In genomic region chr3:122941233-122942206, GRCh38 we compare ENCODE assay signal across 14 cellular contexts.
DNase-seq lines count a peak whose midpoint lies in the region; ATAC-seq and TF ChIP-seq lines count a peak whose summit lies in the region.
"Had no signal": no experiment of that assay in that cellular context is flagged by ENCODE, and none has a peak within 500 bp of the region (broad histone marks: within the 10 kb centered on the region; RNA-seq: fewer than 3 reads in every experiment).

No MANE protein-coding gene starts in this region.

- H3K4me1 Mint-ChIP-seq in activated CD8-positive, alpha-beta memory T cell treated with anti-CD3 and anti-CD28 coated beads, Interleukin-2, amount 10 ng/mL, durations not matched to agents 7 days and 5 days: peaks cover 10% of the 10 kb centered on the region

- no peaks in the 10 kb centered on the region for H3K79me2 ChIP-seq in OCI-LY7 (ENCODE audit: insufficient read depth, low read depth, low read length)

- POLR2A ChIA-PET in OCI-LY7 (lab: Charles Lee): interaction anchor here (0.6 kb wide), 1 partner anchor 577 kb away, joined by 3 read pairs; no protein-coding TSS in a partner anchor

- no peaks in the 10 kb centered on the region for H3K36me3 Mint-ChIP-seq in activated CD8-positive, alpha-beta memory T cell treated with anti-CD3 and anti-CD28 coated beads, Interleukin-2, amount 10 ng/mL, durations not matched to agents 7 days and 5 days
- H3K36me3 Mint-ChIP-seq: natural killer cell treated with Interleukin-12 subunit alpha and Interleukin-12 subunit beta and Interleukin-15 and Interleukin-18, amount 100 ng/mL, for 72 hours had no signal

- H3K4me3 ChIP-seq in OCI-LY7 (ENCODE audit: low read depth, low read length, poor library complexity, severe bottlenecking): no peak overlapping the region
- no peak overlapping the region for H3K4me3 ChIP-seq in epithelial cell of esophagus (ENCODE audit: low read length)
- no peak overlapping the region for H3K4me3 ChIP-seq in spleen
- H3K4me3 ChIP-seq: body of pancreas, SJSA1 had no signal

- H3K4me1 ChIP-seq in OCI-LY7 (ENCODE audit: insufficient read depth, low read length, poor library complexity, severe bottlenecking) (no peaks in the 10 kb centered on the region), spleen (peaks cover 0 to 45% (median 13%) of the 10 kb centered on the region in 6 donors)
- H3K4me1 ChIP-seq: SJSA1 had no signal

- no peak for TF ChIP-seq POLR2A in spleen (IDR thresholded peaks at IDR 0.05)

- no peaks in the 10 kb centered on the region for H3K36me3 ChIP-seq in OCI-LY7 (ENCODE audit: insufficient read depth, low read length)
- H3K36me3 ChIP-seq in spleen: no peaks in the 10 kb centered on the region
- H3K36me3 ChIP-seq: SJSA1 had no signal

- H3K9me2 ChIP-seq in OCI-LY7 (ENCODE audit: insufficient read depth, low read length): no peaks in the 10 kb centered on the region

- peak; percentile 58; the same call in 1 of the 2 replicates for TF ChIP-seq CTCF in OCI-LY7 (conservative IDR thresholded peaks at IDR 0.05; ENCODE audit: low read length)
- peak; percentile 38 for TF ChIP-seq CTCF in epithelial cell of esophagus (IDR thresholded peaks at IDR 0.05; ENCODE audit: insufficient read depth, low read depth, low read length, missing control alignments)
- peak in 3 of 11 experiments; percentile 10 to 23 (median 22) for TF ChIP-seq CTCF in spleen (IDR thresholded peaks at IDR 0.05 in 8 of 11, conservative IDR thresholded peaks at IDR 0.05 in 3 of 11)

- H3K9me3 ChIP-seq in OCI-LY7 (ENCODE audit: low read length): no peaks in the 10 kb centered on the region
- H3K9me3 ChIP-seq in spleen: no peaks in the 10 kb centered on the region
- H3K9me3 ChIP-seq: body of pancreas, SJSA1 had no signal

- DNase-seq in activated CD8-positive, alpha-beta memory T cell treated with anti-CD3 and anti-CD28 coated beads, Interleukin-2, amount 10 ng/mL, durations not matched to agents 7 days and 5 days: peak; percentile 74
- DNase-seq in activated CD8-positive, alpha-beta memory T cell treated with anti-CD3 and anti-CD28 coated beads, Interleukin-2, amount 50 U/mL, for 48 hours: no peak
- DNase-seq in OCI-LY7 (ENCODE audit: low spot score) (peak; percentile 17), epithelial cell of esophagus (ENCODE audit: low read depth) (no peak), spleen (peak; percentile 16), HPDE6-E6E7 (ENCODE audit: extremely low spot score) (no peak), NCI-H1048 (lab: John Stamatoyannopoulos, UW) (no peak)
- no peak for DNase-seq in activated effector memory CD4-positive, alpha-beta T cell treated with anti-CD3 and anti-CD28 coated beads, Interleukin-2, amount 50 U/mL, for 16 hours
- DNase-seq: activated CD4-positive, alpha-beta T cell treated with anti-CD3 and anti-CD28 coated beads, Interleukin-2, amount 50 U/mL, for 48 hours; body of pancreas; NCI-H2081 treated with DMSO at 0.1 percent for 48 hours; stimulated activated CD4-positive, alpha-beta T cell treated with anti-CD3 and anti-CD28 coated beads, Interleukin-2, amount 100 ng/mL, for 48 hours had no signal

- peaks cover 32% of the 10 kb centered on the region for H3K27me3 Mint-ChIP-seq in activated CD8-positive, alpha-beta memory T cell treated with anti-CD3 and anti-CD28 coated beads, Interleukin-2, amount 10 ng/mL, durations not matched to agents 7 days and 5 days

- peaks cover 0 to 10% (median 0%) of the 10 kb centered on the region in 7 donors for H3K27me3 ChIP-seq in spleen (replicated peaks in 1 of 7)
- H3K27me3 ChIP-seq: body of pancreas, SJSA1 had no signal

- H3K4me2 ChIP-seq in OCI-LY7 (ENCODE audit: low read length): no peak overlapping the region

- CTCF ChIA-PET in activated CD8-positive, alpha-beta memory T cell treated with anti-CD3 and anti-CD28 coated beads, Interleukin-2, amount 10 ng/mL, durations not matched to agents 7 days and 5 days (lab: Charles Lee): interaction anchor here (0.7 to 5.8 kb wide), 16 partner anchors 12 to 1395 kb away, joined by 3 to 55 read pairs (median 3); partner anchors contain the start of gene SEMA5B
- CTCF ChIA-PET in OCI-LY7 (lab: Charles Lee; ENCODE audit: unreplicated experiment): no interaction called here

- no peak overlapping the region for H2AFZ ChIP-seq in OCI-LY7 (ENCODE audit: low read length)

- H3K27ac ChIP-seq in OCI-LY7 (ENCODE audit: low read depth, low read length, poor library complexity, severe bottlenecking): no peak overlapping the region
- H3K27ac ChIP-seq in spleen: no peak overlapping the region
- H3K27ac ChIP-seq: body of pancreas, SJSA1 had no signal

- BruUV-seq in OCI-LY7 (replicated peaks; lab: Mats Ljungman, UMichigan): no TSS peak

- intact Hi-C loops in OCI-LY7 (cut with micrococcal nuclease; ENCODE audit: unreplicated experiment) (loop anchor here (5.0 kb wide), 1 partner anchor 316 kb away; no protein-coding TSS in a partner anchor), spleen (cut with DNase I; ENCODE audit: low total_unique reads) (loop anchor here (10.0 kb wide), 2 partner anchors 83 to 323 kb away; partner anchors contain the start of gene SEMA5B)

- no peaks in the 10 kb centered on the region for H3K9me3 Mint-ChIP-seq in activated CD8-positive, alpha-beta memory T cell treated with anti-CD3 and anti-CD28 coated beads, Interleukin-2, amount 10 ng/mL, durations not matched to agents 7 days and 5 days (ENCODE audit: low read depth)
- H3K9me3 Mint-ChIP-seq: natural killer cell treated with Interleukin-12 subunit alpha and Interleukin-12 subunit beta and Interleukin-15 and Interleukin-18, amount 100 ng/mL, for 72 hours had no signal

- 78 to 87% (median 81%) methylated on average over 6 of the region's 6 CpGs for WGBS in spleen, 5 donors

- ATAC-seq in activated CD8-positive, alpha-beta memory T cell treated with anti-CD3 and anti-CD28 coated beads, Interleukin-2, amount 10 ng/mL, durations not matched to agents 7 days and 5 days: peak; percentile 60
- ATAC-seq: body of pancreas had no signal

- no peak overlapping the region for H3K4me3 Mint-ChIP-seq in activated CD8-positive, alpha-beta memory T cell treated with anti-CD3 and anti-CD28 coated beads, Interleukin-2, amount 10 ng/mL, durations not matched to agents 7 days and 5 days
- H3K4me3 Mint-ChIP-seq: natural killer cell treated with Interleukin-12 subunit alpha and Interleukin-12 subunit beta and Interleukin-15 and Interleukin-18, amount 100 ng/mL, for 72 hours had no signal

- no peak overlapping the region for H3K27ac Mint-ChIP-seq in activated CD8-positive, alpha-beta memory T cell treated with anti-CD3 and anti-CD28 coated beads, Interleukin-2, amount 10 ng/mL, durations not matched to agents 7 days and 5 days
- H3K27ac Mint-ChIP-seq: natural killer cell treated with Interleukin-12 subunit alpha and Interleukin-12 subunit beta and Interleukin-15 and Interleukin-18, amount 100 ng/mL, for 72 hours had no signal

- H4K20me1 ChIP-seq in OCI-LY7 (ENCODE audit: insufficient read depth, low read length): no peaks in the 10 kb centered on the region

Comparison
In these comparisons a context has a peak if more than half of its experiments do, and no peak if none do; other contexts are left out.
1. DNase-seq: peak in activated CD8-positive, alpha-beta memory T cell treated with anti-CD3 and anti-CD28 coated beads, Interleukin-2, amount 10 ng/mL, durations not matched to agents 7 days and 5 days (single experiment), OCI-LY7 (single experiment) and spleen (single experiment); none in activated CD8-positive, alpha-beta memory T cell treated with anti-CD3 and anti-CD28 coated beads, Interleukin-2, amount 50 U/mL, for 48 hours (single experiment), epithelial cell of esophagus (single experiment), HPDE6-E6E7 (single experiment), NCI-H1048 (single experiment) and activated effector memory CD4-positive, alpha-beta T cell treated with anti-CD3 and anti-CD28 coated beads, Interleukin-2, amount 50 U/mL, for 16 hours (single experiment).